15 cellular contexts compared by ENCODE assay signal in the genomic region with DNA sequence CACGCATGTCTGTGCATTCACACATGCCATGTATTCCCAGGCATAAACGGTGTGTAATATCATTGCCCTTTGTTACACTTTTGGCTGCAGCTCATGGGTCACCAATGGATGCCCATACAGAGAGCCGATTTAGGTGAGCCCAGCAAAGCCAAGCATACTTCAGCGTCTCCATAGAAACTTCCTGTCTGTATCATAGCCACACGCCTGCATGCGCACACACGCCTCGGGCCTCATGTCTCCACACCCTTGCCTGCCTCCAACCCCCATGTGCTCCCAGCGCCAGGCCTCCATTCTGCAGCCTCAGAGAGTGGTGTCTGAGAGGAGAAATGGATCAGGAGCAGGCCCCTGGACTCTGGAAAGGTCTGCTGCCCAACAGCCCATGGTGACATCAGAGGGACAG. TPM values are rescaled to one million over a fixed set of nuclear protein-coding genes. Genes with fewer than 3 reads are reported as not detected.
DNase-seq lines count a peak whose midpoint lies in the region; ATAC-seq, FAIRE-seq and TF ChIP-seq lines count a peak whose summit lies in the region.
"Had no signal": no experiment of that assay in that cellular context is flagged by ENCODE, and none has a peak within 500 bp of the region (broad histone marks: within the 10 kb centered on the region; RNA-seq: fewer than 3 reads in every experiment).

No MANE protein-coding gene starts in this region.

- H3K9me3 ChIP-seq in kidney (ENCODE audit: control insufficient read depth in 1 of 2, low read length in 2 of 2): no peaks in the 10 kb centered on the region
- no peaks in the 10 kb centered on the region for H3K9me3 ChIP-seq in heart left ventricle

- H3K27me3 Mint-ChIP-seq in natural killer cell (ENCODE audit: low read depth in 2 of 2): no peaks in the 10 kb centered on the region
- H3K27me3 Mint-ChIP-seq: B cell; CD4-positive, alpha-beta T cell had no signal

- peak; percentile 28 for FAIRE-seq in HTR-8/SVneo (lab: Jason Lieb, UNC)
- peak; percentile 70 for FAIRE-seq in bronchial epithelial cell (lab: Jason Lieb, UNC)
- no peak for FAIRE-seq in kidney (lab: Jason Lieb, UNC)
- FAIRE-seq: A204.1, GM12891 had no signal

- no peaks in the 10 kb centered on the region for H3K4me1 Mint-ChIP-seq in stimulated activated effector memory CD8-positive, alpha-beta T cell treated with anti-CD3 and anti-CD28 coated beads, Interleukin-12 subunit alpha, Interleukin-12 subunit beta, amount 100 ng/mL, for 72 hours
- H3K4me1 Mint-ChIP-seq in natural killer cell: no peaks in the 10 kb centered on the region
- H3K4me1 Mint-ChIP-seq: B cell had no signal

- 81 to 95% (median 84%) methylated on average over 8 to 9 of the region's 9 CpGs for WGBS in heart left ventricle, 4 donors

- H3K4me3 ChIP-seq in bronchial epithelial cell (ENCODE audit: low read depth, low read length) (no peak overlapping the region), kidney (ENCODE audit: low read length in 2 of 2) (no peak overlapping the region), heart left ventricle (no peak overlapping the region)
- H3K4me3 ChIP-seq: GM23338 had no signal

- intact Hi-C loops in kidney (cut with DNase I): no loop called here
- intact Hi-C loops in heart left ventricle (cut with DNase I): no loop called here
- intact Hi-C loops in natural killer cell (cut with micrococcal nuclease): no loop called here

- H3K27me3 ChIP-seq in bronchial epithelial cell (ENCODE audit: control insufficient read depth, insufficient read depth, low read length): no peaks in the 10 kb centered on the region
- H3K27me3 ChIP-seq in heart left ventricle: no peaks in the 10 kb centered on the region

- H3K36me3 Mint-ChIP-seq in stimulated activated effector memory CD8-positive, alpha-beta T cell treated with anti-CD3 and anti-CD28 coated beads, Interleukin-12 subunit alpha, Interleukin-12 subunit beta, amount 100 ng/mL, for 72 hours: no peaks in the 10 kb centered on the region
- H3K36me3 Mint-ChIP-seq in natural killer cell: no peaks in the 10 kb centered on the region

- ATAC-seq in stimulated activated effector memory CD8-positive, alpha-beta T cell treated with anti-CD3 and anti-CD28 coated beads, Interleukin-12 subunit alpha, Interleukin-12 subunit beta, amount 100 ng/mL, for 72 hours: no peak
- no peak for ATAC-seq in heart left ventricle
- no peak for ATAC-seq in natural killer cell
- ATAC-seq: GM23338 had no signal

- DNase-seq in HTR-8/SVneo (ENCODE audit: insufficient read length, low spot score) (no peak), bronchial epithelial cell (ENCODE audit: low read depth) (peak; percentile 80), kidney (peak; percentile 49), heart left ventricle (no peak), natural killer cell (no peak)
- no peak for DNase-seq in stimulated activated effector memory CD8-positive, alpha-beta T cell treated with anti-CD3 and anti-CD28 coated beads, Interleukin-12 subunit alpha, Interleukin-12 subunit beta, amount 100 ng/mL, for 72 hours (ENCODE audit: low spot score in 2 of 2)
- no peak for DNase-seq in stimulated activated CD4-positive, alpha-beta T cell treated with anti-CD3 and anti-CD28 coated beads, Interleukin-15, amount 100 ng/mL, for 24 hours
- DNase-seq: C1 segment of cervical spinal cord; CD4-positive, alpha-beta T cell; DMS79 had no signal

- H3K27ac ChIP-seq in kidney (ENCODE audit: low read depth in 2 of 2, low read length in 2 of 2) (no peak overlapping the region), heart left ventricle (no peak overlapping the region)

- no peaks in the 10 kb centered on the region for H3K4me1 ChIP-seq in kidney (ENCODE audit: control insufficient read depth in 1 of 2, insufficient read depth in 1 of 2, low read depth in 1 of 2, low read length in 2 of 2)
- H3K4me1 ChIP-seq in heart left ventricle: no peaks in the 10 kb centered on the region

- TF ChIP-seq CTCF in bronchial epithelial cell (IDR thresholded peaks at IDR 0.05; ENCODE audit: insufficient read depth, low read length, severe bottlenecking) (no peak), kidney (IDR thresholded peaks at IDR 0.05; ENCODE audit: borderline replicate concordance, extremely low read depth, insufficient read depth) (no peak), heart left ventricle (IDR thresholded peaks at IDR 0.05) (no peak), natural killer cell (IDR thresholded peaks at IDR 0.05) (no peak)

- peak overlapping the region; percentile 45 for H3K27ac Mint-ChIP-seq in stimulated activated effector memory CD8-positive, alpha-beta T cell treated with anti-CD3 and anti-CD28 coated beads, Interleukin-12 subunit alpha, Interleukin-12 subunit beta, amount 100 ng/mL, for 72 hours
- no peak overlapping the region for H3K27ac Mint-ChIP-seq in natural killer cell
- H3K27ac Mint-ChIP-seq: B cell; CD4-positive, alpha-beta T cell; GM23338 had no signal

- H3K4me3 Mint-ChIP-seq in stimulated activated effector memory CD8-positive, alpha-beta T cell treated with anti-CD3 and anti-CD28 coated beads, Interleukin-12 subunit alpha, Interleukin-12 subunit beta, amount 100 ng/mL, for 72 hours: no peak overlapping the region
- H3K4me3 Mint-ChIP-seq in natural killer cell: no peak overlapping the region
- H3K4me3 Mint-ChIP-seq: B cell; CD4-positive, alpha-beta T cell; GM23338 had no signal

- no peaks in the 10 kb centered on the region for H3K9me3 Mint-ChIP-seq in stimulated activated effector memory CD8-positive, alpha-beta T cell treated with anti-CD3 and anti-CD28 coated beads, Interleukin-12 subunit alpha, Interleukin-12 subunit beta, amount 100 ng/mL, for 72 hours
- no peaks in the 10 kb centered on the region for H3K9me3 Mint-ChIP-seq in natural killer cell
- H3K9me3 Mint-ChIP-seq: CD4-positive, alpha-beta T cell; GM23338 had no signal

- no peak overlapping the region for H3K9ac ChIP-seq in kidney (ENCODE audit: low read length in 2 of 2)

- TF ChIP-seq POLR2A in heart left ventricle (IDR thresholded peaks at IDR 0.05): no peak

- H3K36me3 ChIP-seq in bronchial epithelial cell (ENCODE audit: control insufficient read depth, insufficient read depth, low read length) (no peaks in the 10 kb centered on the region), kidney (ENCODE audit: control insufficient read depth in 1 of 2, insufficient read depth in 2 of 2, low read length in 2 of 2) (no peaks in the 10 kb centered on the region), heart left ventricle (no peaks in the 10 kb centered on the region)

RNA-seq across cellular contexts. Expression of gene SELENOI, which starts 33.5 kb away (rescaled TPM):
- total RNA-seq in bronchial epithelial cell (28.0 and 32.6 TPM in 2 replicates), kidney (23.7 TPM), heart left ventricle (10 to 100 TPM in 6 of 9 donors, 1 to 10 TPM in 3; 8.1 to 14.9 (median 12.0) TPM), natural killer cell (10 to 100 TPM; 28.1 to 47.6 (median 36.4) TPM)
- polyA plus RNA-seq in kidney (ENCODE audit: insufficient read depth, low read depth, low replicate concordance) (5.3 TPM), heart left ventricle (10 to 100 TPM in 1 of 2 donors, 1 to 10 TPM in 1; 1.9 to 10.2 TPM)

RNA-seq across cellular contexts. Expression of gene ADGRF3, which starts 34.1 kb away (rescaled TPM):
- total RNA-seq in bronchial epithelial cell (not detected in 2 replicates), kidney (0.94 TPM), heart left ventricle (under 1 TPM in 2 of 9 donors, not detected in 7; 0.13 to 0.69 TPM), natural killer cell (1 to 10 TPM in 2 of 3 donors, under 1 TPM in 1; 0.97 to 2.1 (median 2.1) TPM)
- polyA plus RNA-seq in kidney (ENCODE audit: insufficient read depth, low read depth, low replicate concordance) (1.8 TPM), heart left ventricle (under 1 TPM in 1 of 2 donors, not detected in 1; 0.08 TPM)
- total RNA-seq: H7 had no signal

Comparison
In these comparisons a context has a peak if more than half of its experiments do, and no peak if none do; other contexts are left out.
1. DNase-seq: peak in bronchial epithelial cell (single experiment) and kidney (single experiment); none in HTR-8/SVneo (single experiment), stimulated activated effector memory CD8-positive, alpha-beta T cell treated with anti-CD3 and anti-CD28 coated beads, Interleukin-12 subunit alpha, Interleukin-12 subunit beta, amount 100 ng/mL, for 72 hours (0 of 2), heart left ventricle (0 of 5), natural killer cell (single experiment) and stimulated activated CD4-positive, alpha-beta T cell treated with anti-CD3 and anti-CD28 coated beads, Interleukin-15, amount 100 ng/mL, for 24 hours (single experiment).